12 cellular contexts compared by ENCODE assay signal in genomic region chr16:47311738-47312505, GRCh38.
DNase-seq lines count a peak whose midpoint lies in the region; FAIRE-seq and TF ChIP-seq lines count a peak whose summit lies in the region.
"Had no signal": no experiment of that assay in that cellular context is flagged by ENCODE, and none has a peak within 500 bp of the region (broad histone marks: within the 10 kb centered on the region; RNA-seq: fewer than 3 reads in every experiment).

No MANE protein-coding gene starts in this region.

- no TSS peak for BruUV-seq in A673 (replicated peaks; lab: Mats Ljungman, UMichigan)

- no peak for FAIRE-seq in GM19239 (lab: Jason Lieb, UNC)

- H3K9me3 ChIP-seq in A673 (ENCODE audit: low read depth, low read length, poor library complexity, severe bottlenecking) (no peaks in the 10 kb centered on the region), suprapubic skin (no peaks in the 10 kb centered on the region)

- no peaks in the 10 kb centered on the region for H3K27me3 ChIP-seq in A673 (replicated peaks; ENCODE audit: insufficient read depth, low read depth, low read length, poor library complexity)
- H3K27me3 ChIP-seq in suprapubic skin = no peaks in the 10 kb centered on the region

- H3K36me3 Mint-ChIP-seq in activated T-helper 1 cell treated with anti-CD3 and anti-CD28 coated beads, Interleukin-12 subunit alpha, Interleukin-12 subunit beta, Interleukin-2, Interleukin-4 antibody, amounts not matched to agents 30 ng/mL and 10 ng/mL and 1 ng/mL, durations not matched to agents 14 hours and 24 hours and 36 hours (ENCODE audit: low read depth) = no peaks in the 10 kb centered on the region
- H3K36me3 Mint-ChIP-seq in activated T-helper 2 cell treated with anti-CD3 and anti-CD28 coated beads, Interferon-gamma antibody, Interleukin-2, Interleukin-4, amounts not matched to agents 10 μg/mL and 5 μg/mL and 100 μg/mL, durations not matched to agents 14 hours and 24 hours and 36 hours (ENCODE audit: low read depth) = peaks cover 2% of the 10 kb centered on the region

- no peak overlapping the region for H3K27ac Mint-ChIP-seq in activated T-helper 1 cell treated with anti-CD3 and anti-CD28 coated beads, Interleukin-12 subunit alpha, Interleukin-12 subunit beta, Interleukin-2, Interleukin-4 antibody, amounts not matched to agents 30 ng/mL and 10 ng/mL and 1 ng/mL, durations not matched to agents 14 hours and 24 hours and 36 hours
- H3K27ac Mint-ChIP-seq in activated T-helper 2 cell treated with anti-CD3 and anti-CD28 coated beads, Interferon-gamma antibody, Interleukin-2, Interleukin-4, amounts not matched to agents 10 μg/mL and 5 μg/mL and 100 μg/mL, durations not matched to agents 14 hours and 24 hours and 36 hours = no peak overlapping the region
- H3K27ac Mint-ChIP-seq: activated T-helper 17 cell treated with anti-CD3 and anti-CD28 coated beads, Interleukin-2, amount 50 U/mL, for 72 hours had no signal

- H3K4me3 Mint-ChIP-seq in activated T-helper 1 cell treated with anti-CD3 and anti-CD28 coated beads, Interleukin-12 subunit alpha, Interleukin-12 subunit beta, Interleukin-2, Interleukin-4 antibody, amounts not matched to agents 30 ng/mL and 10 ng/mL and 1 ng/mL, durations not matched to agents 14 hours and 24 hours and 36 hours = no peak overlapping the region
- no peak overlapping the region for H3K4me3 Mint-ChIP-seq in activated T-helper 2 cell treated with anti-CD3 and anti-CD28 coated beads, Interferon-gamma antibody, Interleukin-2, Interleukin-4, amounts not matched to agents 10 μg/mL and 5 μg/mL and 100 μg/mL, durations not matched to agents 14 hours and 24 hours and 36 hours (ENCODE audit: low read depth)
- H3K4me3 Mint-ChIP-seq: activated T-helper 17 cell treated with anti-CD3 and anti-CD28 coated beads, Interleukin-2, amount 50 U/mL, for 72 hours had no signal

- no peaks in the 10 kb centered on the region for H3K4me1 Mint-ChIP-seq in activated T-helper 1 cell treated with anti-CD3 and anti-CD28 coated beads, Interleukin-12 subunit alpha, Interleukin-12 subunit beta, Interleukin-2, Interleukin-4 antibody, amounts not matched to agents 30 ng/mL and 10 ng/mL and 1 ng/mL, durations not matched to agents 14 hours and 24 hours and 36 hours (ENCODE audit: low read depth)
- H3K4me1 Mint-ChIP-seq in activated T-helper 2 cell treated with anti-CD3 and anti-CD28 coated beads, Interferon-gamma antibody, Interleukin-2, Interleukin-4, amounts not matched to agents 10 μg/mL and 5 μg/mL and 100 μg/mL, durations not matched to agents 14 hours and 24 hours and 36 hours (ENCODE audit: low read depth) = no peaks in the 10 kb centered on the region
- H3K4me1 Mint-ChIP-seq: activated T-helper 17 cell treated with anti-CD3 and anti-CD28 coated beads, Interleukin-2, amount 50 U/mL, for 72 hours had no signal

- H3K4me1 ChIP-seq in A673 (ENCODE audit: insufficient read depth, low read length, poor library complexity, severe bottlenecking) = no peaks in the 10 kb centered on the region
- no peaks in the 10 kb centered on the region for H3K4me1 ChIP-seq in suprapubic skin

- POLR2A ChIA-PET in A673 (lab: Charles Lee; ENCODE audit: low non-redundant PET) = no interaction called here

- CTCF ChIA-PET in A673 (lab: Charles Lee) = no interaction called here

- intact Hi-C loops in A673 (cut with micrococcal nuclease; ENCODE audit: unreplicated experiment) = no loop called here
- intact Hi-C loops in activated T-helper 1 cell treated with anti-CD3 and anti-CD28 coated beads, Interleukin-12 subunit alpha, Interleukin-12 subunit beta, Interleukin-2, Interleukin-4 antibody, amounts not matched to agents 30 ng/mL and 10 ng/mL and 1 ng/mL, durations not matched to agents 14 hours and 24 hours and 36 hours (cut with micrococcal nuclease) = no loop called here
- intact Hi-C loops in activated T-helper 2 cell treated with anti-CD3 and anti-CD28 coated beads, Interferon-gamma antibody, Interleukin-2, Interleukin-4, amounts not matched to agents 10 μg/mL and 5 μg/mL and 100 μg/mL, durations not matched to agents 14 hours and 24 hours and 36 hours (cut with micrococcal nuclease) = no loop called here

- no peaks in the 10 kb centered on the region for H3K36me3 ChIP-seq in A673 (ENCODE audit: insufficient read depth, low read length, poor library complexity, severe bottlenecking)
- H3K36me3 ChIP-seq in suprapubic skin = no peaks in the 10 kb centered on the region

- DNase-seq in A673 (ENCODE audit: low spot score) (peak; percentile 39), HPDE6-E6E7 (ENCODE audit: extremely low spot score) (peak; percentile 32), astrocyte of the spinal cord (ENCODE audit: low read depth, low spot score) (peak; percentile 37), iPS-NIHi11 (ENCODE audit: low spot score) (peak; percentile 44), suprapubic skin (ENCODE audit: low spot score in 2 of 2) (no peak), GM19239 (ENCODE audit: insufficient read length, low spot score) (no peak)
- DNase-seq in activated T-helper 1 cell treated with anti-CD3 and anti-CD28 coated beads, Interleukin-12 subunit alpha, Interleukin-12 subunit beta, Interleukin-2, Interleukin-4 antibody, amounts not matched to agents 30 ng/mL and 10 ng/mL and 1 ng/mL, durations not matched to agents 14 hours and 24 hours and 36 hours (ENCODE audit: low spot score) = no peak
- DNase-seq in activated T-helper 2 cell treated with anti-CD3 and anti-CD28 coated beads, Interferon-gamma antibody, Interleukin-2, Interleukin-4, amounts not matched to agents 10 μg/mL and 5 μg/mL and 100 μg/mL, durations not matched to agents 14 hours and 24 hours and 36 hours (ENCODE audit: low spot score) = no peak
- DNase-seq: effector memory CD4-positive, alpha-beta T cell; retina had no signal

- no peaks in the 10 kb centered on the region for H3K27me3 Mint-ChIP-seq in activated T-helper 1 cell treated with anti-CD3 and anti-CD28 coated beads, Interleukin-12 subunit alpha, Interleukin-12 subunit beta, Interleukin-2, Interleukin-4 antibody, amounts not matched to agents 30 ng/mL and 10 ng/mL and 1 ng/mL, durations not matched to agents 14 hours and 24 hours and 36 hours (ENCODE audit: insufficient read depth)
- no peaks in the 10 kb centered on the region for H3K27me3 Mint-ChIP-seq in activated T-helper 2 cell treated with anti-CD3 and anti-CD28 coated beads, Interferon-gamma antibody, Interleukin-2, Interleukin-4, amounts not matched to agents 10 μg/mL and 5 μg/mL and 100 μg/mL, durations not matched to agents 14 hours and 24 hours and 36 hours (ENCODE audit: low read depth)
- H3K27me3 Mint-ChIP-seq: activated T-helper 17 cell treated with anti-CD3 and anti-CD28 coated beads, Interleukin-2, amount 50 U/mL, for 72 hours had no signal

- WGBS in suprapubic skin = 72% methylated on average over 8 of the region's 8 CpGs

- TF ChIP-seq POLR2A in suprapubic skin (IDR thresholded peaks at IDR 0.05) = no peak

- H3K4me3 ChIP-seq in A673 (ENCODE audit: low read depth, low read length, poor library complexity, severe bottlenecking) = no peak overlapping the region
- no peak overlapping the region for H3K4me3 ChIP-seq in astrocyte of the spinal cord (ENCODE audit: low read depth, low read length)
- H3K4me3 ChIP-seq in suprapubic skin = no peak overlapping the region

- H3K27ac ChIP-seq in A673 (ENCODE audit: low read depth, low read length, poor library complexity, severe bottlenecking) (no peak overlapping the region), suprapubic skin (no peak overlapping the region)
- H3K27ac ChIP-seq: VCaP had no signal

- no peak for TF ChIP-seq CTCF in A673 (conservative IDR thresholded peaks at IDR 0.05; ENCODE audit: low read depth, low read length)
- no peak for TF ChIP-seq CTCF in astrocyte of the spinal cord (IDR thresholded peaks at IDR 0.05; ENCODE audit: low read depth, low read length)
- TF ChIP-seq CTCF in suprapubic skin (IDR thresholded peaks at IDR 0.05) = no peak

- no peak for TF ChIP-seq EP300 in suprapubic skin (IDR thresholded peaks at IDR 0.05)

- no peaks in the 10 kb centered on the region for H3K9me3 Mint-ChIP-seq in activated T-helper 1 cell treated with anti-CD3 and anti-CD28 coated beads, Interleukin-12 subunit alpha, Interleukin-12 subunit beta, Interleukin-2, Interleukin-4 antibody, amounts not matched to agents 30 ng/mL and 10 ng/mL and 1 ng/mL, durations not matched to agents 14 hours and 24 hours and 36 hours
- no peaks in the 10 kb centered on the region for H3K9me3 Mint-ChIP-seq in activated T-helper 2 cell treated with anti-CD3 and anti-CD28 coated beads, Interferon-gamma antibody, Interleukin-2, Interleukin-4, amounts not matched to agents 10 μg/mL and 5 μg/mL and 100 μg/mL, durations not matched to agents 14 hours and 24 hours and 36 hours
- H3K9me3 Mint-ChIP-seq: activated T-helper 17 cell treated with anti-CD3 and anti-CD28 coated beads, Interleukin-2, amount 50 U/mL, for 72 hours had no signal

- in situ Hi-C loops in astrocyte of the spinal cord (cut with HindIII; ENCODE audit: low sequenced_read_pairs) = no loop called here

Comparison
In these comparisons a context has a peak if more than half of its experiments do, and no peak if none do; other contexts are left out.
1. DNase-seq: peak in A673 (single experiment), HPDE6-E6E7 (single experiment), astrocyte of the spinal cord (single experiment) and iPS-NIHi11 (single experiment); none in activated T-helper 1 cell treated with anti-CD3 and anti-CD28 coated beads, Interleukin-12 subunit alpha, Interleukin-12 subunit beta, Interleukin-2, Interleukin-4 antibody, amounts not matched to agents 30 ng/mL and 10 ng/mL and 1 ng/mL, durations not matched to agents 14 hours and 24 hours and 36 hours (single experiment), activated T-helper 2 cell treated with anti-CD3 and anti-CD28 coated beads, Interferon-gamma antibody, Interleukin-2, Interleukin-4, amounts not matched to agents 10 μg/mL and 5 μg/mL and 100 μg/mL, durations not matched to agents 14 hours and 24 hours and 36 hours (single experiment), suprapubic skin (0 of 2) and GM19239 (single experiment).